Comparison of ENCODE assay signal across 8 cellular contexts in genomic region chr6:33123732-33124524, GRCh38. TPM values are rescaled to one million over a fixed set of nuclear protein-coding genes. Genes with fewer than 3 reads are reported as not detected.
DNase-seq lines count a peak whose midpoint lies in the region; TF ChIP-seq lines count a peak whose summit lies in the region.

No MANE protein-coding gene starts in this region.

- H3K27ac ChIP-seq in ovary, result no peak overlapping the region

- DNase-seq in A172 (ENCODE audit: low spot score), result peak; percentile 58
- DNase-seq in ELR (ENCODE audit: low read depth), result peak; percentile 65
- DNase-seq in NCI-H1105 (lab: John Stamatoyannopoulos, UW), result peak; percentile 24
- peak; percentile 52 for DNase-seq in inferior parietal cortex (ENCODE audit: extremely low spot score)
- no peak for DNase-seq in ovary
- DNase-seq in putamen (ENCODE audit: low spot score), result no peak
- no peak for DNase-seq in iPS-NIHi7 (ENCODE audit: extremely low spot score)

- no peak for TF ChIP-seq POLR2A in ovary (IDR thresholded peaks at IDR 0.05)

- WGBS in ovary, 3 donors, result 70 to 94% (median 81%) methylated on average over 20 of the region's 20 CpGs

- intact Hi-C loops in ovary (cut with DNase I), result no loop called here

- H3K4me1 ChIP-seq in ovary (ENCODE audit: insufficient read depth), result no peaks in the 10 kb centered on the region

- no peaks in the 10 kb centered on the region for H3K36me3 ChIP-seq in ovary

- H3K27me3 ChIP-seq in ovary, result no peaks in the 10 kb centered on the region

- no peaks in the 10 kb centered on the region for H3K9me3 ChIP-seq in ovary

- TF ChIP-seq CTCF in WI38 (IDR thresholded peaks at IDR 0.05; ENCODE audit: low read depth, low read length) (peak; percentile 51), ovary (IDR thresholded peaks at IDR 0.05) (no peak)

- TF ChIP-seq EP300 in ovary (IDR thresholded peaks at IDR 0.05), result no peak

- no peak overlapping the region for H3K4me3 ChIP-seq in WI38 (ENCODE audit: low read depth, low read length)
- no peak overlapping the region for H3K4me3 ChIP-seq in ovary

RNA-seq across cellular contexts. Expression of gene HLA-DPB1, which starts 48.1 kb away (rescaled TPM):
- total RNA-seq in A172 (2014; rRNA removed; shearing (Covaris generic)), result 0.10 TPM in 1 of 2 replicates, not detected in the other
- 10 to 100 TPM; 19.4 to 85.8 (median 44.7) TPM for total RNA-seq in ovary
- 100 to 1,000 TPM in 1 of 2 donors, 10 to 100 TPM in 1; 39.5 to 120 TPM for polyA plus RNA-seq in ovary

RNA-seq across cellular contexts. Expression of gene HLA-DPA1, which starts 50.5 kb away (rescaled TPM):
- total RNA-seq in A172 (2014; rRNA removed; shearing (Covaris generic)), result 0.31 and 0.34 TPM in 2 replicates
- total RNA-seq in ovary, result 10 to 100 TPM; 11.8 to 62.0 (median 46.8) TPM
- polyA plus RNA-seq in ovary, result 100 to 1,000 TPM in 1 of 2 donors, 10 to 100 TPM in 1; 26.7 to 304 TPM

Comparison
In these comparisons a context has a peak if more than half of its experiments do, and no peak if none do; other contexts are left out.
1. DNase-seq: peak in A172 (single experiment), ELR (single experiment), NCI-H1105 (single experiment) and inferior parietal cortex (single experiment); none in ovary (0 of 5), putamen (single experiment) and iPS-NIHi7 (single experiment).
2. RNA of gene HLA-DPB1, which starts 48.1 kb away (total RNA-seq): 19.4 to 85.8 TPM in ovary; 0.10 TPM in A172; every median in the first group is over 10 times any median in the second.